Comparison of ENCODE assay signal across 1 cellular context in genomic region chr22:36302439-36303114, GRCh38.
TF ChIP-seq lines count a peak whose summit lies in the region.

No MANE protein-coding gene starts in this region.

TF ChIP-seq in GM12878, 131 proteins besides CTCF, POLR2A, EP300 and RAD21 (continued from another document):
- no peak for TF ChIP-seq BCLAF1 (IDR thresholded peaks at IDR 0.05)
- TF ChIP-seq IRF5 (IDR thresholded peaks at IDR 0.05; ENCODE audit: borderline replicate concordance), result no peak
- no peak for TF ChIP-seq IRF4 (IDR thresholded peaks at IDR 0.05; ENCODE audit: low read depth, low read length)
- no peak for TF ChIP-seq ZNF592 (IDR thresholded peaks at IDR 0.05)
- TF ChIP-seq NR2F1 (conservative IDR thresholded peaks at IDR 0.05), result no peak
- TF ChIP-seq MEF2B (IDR thresholded peaks at IDR 0.05; ENCODE audit: partially characterized antibody, poor library complexity, severe bottlenecking), result no peak
- no peak for TF ChIP-seq SREBF1 (IDR thresholded peaks at IDR 0.05; ENCODE audit: low read length)
- TF ChIP-seq CBFB (IDR thresholded peaks at IDR 0.05; ENCODE audit: low read depth), result no peak
- no peak for TF ChIP-seq ZNF24 (IDR thresholded peaks at IDR 0.05)
- TF ChIP-seq ZBED1 (IDR thresholded peaks at IDR 0.05; ENCODE audit: borderline replicate concordance), result no peak
- no peak for TF ChIP-seq CEBPB (IDR thresholded peaks at IDR 0.05; ENCODE audit: borderline replicate concordance in 1 of 2, low read depth in 2 of 2, low read length in 2 of 2)
- TF ChIP-seq KLF5 (IDR thresholded peaks at IDR 0.05; ENCODE audit: partially characterized antibody), result no peak
- no peak for TF ChIP-seq ESRRA (IDR thresholded peaks at IDR 0.05; ENCODE audit: low read length)
